ENCODE assay signal across 9 cellular contexts in genomic region chr11:45147871-45148270, GRCh38. TPM values are rescaled to one million over a fixed set of nuclear protein-coding genes. Genes with fewer than 3 reads are reported as not detected.
DNase-seq lines count a peak whose midpoint lies in the region; ATAC-seq and TF ChIP-seq lines count a peak whose summit lies in the region.
"Had no signal": no experiment of that assay in that cellular context is flagged by ENCODE, and none has a peak within 500 bp of the region (broad histone marks: within the 10 kb centered on the region; RNA-seq: fewer than 3 reads in every experiment).

No MANE protein-coding gene starts in this region.

- CTCF ChIA-PET in GM10248 (lab: Yijun Ruan, JAX) = no interaction called here

- H3K9me3 ChIP-seq in ascending aorta = no peaks in the 10 kb centered on the region
- no peaks in the 10 kb centered on the region for H3K9me3 ChIP-seq in left lung

- intact Hi-C loops in ascending aorta (cut with DNase I) = loop anchor here (2.0 to 10.0 kb wide), 3 partner anchors 63 to 597 kb away; partner anchors contain the start of gene CHST1
- intact Hi-C loops in left lung (cut with DNase I) = no loop called here

- H3K36me3 ChIP-seq in ascending aorta (no peaks in the 10 kb centered on the region), left lung (no peaks in the 10 kb centered on the region)

- no peaks in the 10 kb centered on the region for H3K27me3 ChIP-seq in ascending aorta
- peaks cover 0 to 13% of the 10 kb centered on the region in 2 donors for H3K27me3 ChIP-seq in left lung

- ATAC-seq in left lung = peak; percentile 1
- no peak for ATAC-seq in GM19351 (IDR thresholded peaks at IDR 0.05; ENCODE audit: unreplicated experiment)

- POLR2A ChIA-PET in GM10248 (lab: Yijun Ruan, JAX) = no interaction called here

- peak; percentile 29 for DNase-seq in activated CD4-positive, CD25-positive, alpha-beta regulatory T cell treated with anti-CD3 and anti-CD28 coated beads, Interleukin-2, amount 50 U/mL, for 72 hours
- no peak for DNase-seq in activated CD4-positive, CD25-positive, alpha-beta regulatory T cell (lab: John Stamatoyannopoulos, UW)
- DNase-seq in ascending aorta (ENCODE audit: low spot score in 2 of 2) (no peak), left lung (no peak), NCI-H2107 treated with DMSO at 0.1 percent for 48 hours (lab: John Stamatoyannopoulos, UW; ENCODE audit: unreplicated experiment) (no peak), GM10248 (ENCODE audit: extremely low spot score) (no peak)
- DNase-seq: dermis blood vessel endothelial cell had no signal

- H3K4me1 ChIP-seq in ascending aorta (peaks cover 8 to 17% of the 10 kb centered on the region in 2 donors), left lung (peaks cover 9 to 20% of the 10 kb centered on the region in 2 donors)

- H3K27ac ChIP-seq in ascending aorta = peak overlapping the region; percentile 74 to 95
- peak overlapping the region; percentile 95 to 96 for H3K27ac ChIP-seq in left lung
- peak overlapping the region; percentile 75 for H3K27ac ChIP-seq in temporal lobe (ENCODE audit: low read depth, low read length)

- peak overlapping the region; percentile 79 to 91 for H3K4me3 ChIP-seq in ascending aorta
- peak overlapping the region; percentile 69 to 79 for H3K4me3 ChIP-seq in left lung

- TF ChIP-seq CTCF in ascending aorta (IDR thresholded peaks at IDR 0.05) (no peak), left lung (IDR thresholded peaks at IDR 0.05) (no peak), GM10248 (IDR thresholded peaks at IDR 0.05; ENCODE audit: control extremely low read depth, extremely low read depth, low read depth, missing control alignments) (no peak)

RNA-seq across cellular contexts. Expression of gene PRDM11, which starts 1.4 kb away (rescaled TPM):
- 36.5 TPM for total RNA-seq in ascending aorta
- 10 to 100 TPM; 13.6 to 13.8 TPM for total RNA-seq in left lung
- 8.4 TPM for total RNA-seq in temporal lobe
